ENCODE assay signal across 23 cellular contexts in the genomic region with DNA sequence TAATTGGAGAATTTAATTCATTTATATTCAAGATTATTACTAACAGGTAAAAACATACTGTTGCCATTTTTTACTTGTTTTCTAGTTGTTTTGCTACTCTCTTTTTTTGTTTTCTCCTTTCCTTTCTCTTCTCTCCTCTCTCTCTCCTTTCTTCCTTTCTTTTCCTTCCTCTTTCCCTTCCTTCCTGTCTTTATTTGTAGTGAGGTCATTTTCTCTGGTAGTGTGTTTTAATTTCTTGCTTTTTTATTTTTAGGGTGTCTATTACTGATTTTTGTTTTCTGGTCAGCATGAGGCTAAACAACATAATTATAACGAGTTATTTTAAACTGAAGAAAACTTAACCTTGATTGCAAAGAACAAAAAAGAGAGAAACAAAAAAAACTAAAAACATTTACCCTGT.
"Had no signal": no experiment of that assay in that cellular context is flagged by ENCODE, and none has a peak within 500 bp of the region (broad histone marks: within the 10 kb centered on the region; RNA-seq: fewer than 3 reads in every experiment).

No MANE protein-coding gene starts in this region.

- DNase-seq: colonic mucosa; cortex of kidney; effector CD8-positive, alpha-beta T cell; effector memory CD8-positive, alpha-beta T cell; endodermal cell; foreskin keratinocyte; heart left ventricle; hypothalamus; immature natural killer cell; islet precursor cell; kidney; kidney glomerular epithelial cell; left lung; left ventricle myocardium superior; lower lobe of right lung; mesenchymal stem cell; mucosa of descending colon; naive B cell had no signal

- H3K4me1 ChIP-seq: colonic mucosa, esophagus muscularis mucosa, gastroesophageal sphincter, heart left ventricle, left lung, lower lobe of right lung had no signal

- ATAC-seq: effector memory CD8-positive, alpha-beta T cell; foreskin keratinocyte; gastroesophageal sphincter; heart left ventricle; left lung; left ventricle myocardium superior; lower lobe of right lung; mucosa of descending colon had no signal

- H3K4me3 Mint-ChIP-seq: dendritic cell treated with granulocyte-macrophage colony-stimulating factor and Interleukin-4, amounts not matched to agents 40 ng/mL and 50 ng/mL, for 4 days; effector memory CD8-positive, alpha-beta T cell; endodermal cell; immature natural killer cell; mesothelial cell of epicardium; naive B cell had no signal

- H3K4me1 Mint-ChIP-seq: endodermal cell, mesothelial cell of epicardium, naive B cell had no signal

- H3K27ac Mint-ChIP-seq: dendritic cell treated with granulocyte-macrophage colony-stimulating factor and Interleukin-4, amounts not matched to agents 40 ng/mL and 50 ng/mL, for 4 days; effector memory CD8-positive, alpha-beta T cell; endodermal cell; immature natural killer cell; mesothelial cell of epicardium; naive B cell had no signal

- H3K4me3 ChIP-seq: colonic mucosa, esophagus muscularis mucosa, gastroesophageal sphincter, heart left ventricle, hepatocyte, left lung, lower lobe of right lung, mucosa of descending colon had no signal

- H3K9me3 Mint-ChIP-seq: endodermal cell had no signal

- H3K9me3 ChIP-seq: colonic mucosa, left lung, lower lobe of right lung, mucosa of descending colon had no signal

- H3K27ac ChIP-seq: colonic mucosa, esophagus muscularis mucosa, foreskin keratinocyte, gastroesophageal sphincter, heart left ventricle, hepatocyte, left lung, lower lobe of right lung had no signal

- H3K36me3 ChIP-seq: colonic mucosa, esophagus muscularis mucosa, gastroesophageal sphincter, heart left ventricle, left lung, lower lobe of right lung had no signal

- H3K36me3 Mint-ChIP-seq: mesothelial cell of epicardium had no signal
